8 cellular contexts compared by ENCODE assay signal in genomic region chr5:126450388-126450787, GRCh38. TPM values are rescaled to one million over a fixed set of nuclear protein-coding genes. Genes with fewer than 3 reads are reported as not detected.
DNase-seq lines count a peak whose midpoint lies in the region; ATAC-seq, FAIRE-seq and TF ChIP-seq lines count a peak whose summit lies in the region.

No MANE protein-coding gene starts in this region.

- H3K4me1 ChIP-seq in CD4-positive, CD25-positive, alpha-beta regulatory T cell (ENCODE audit: control insufficient read depth, insufficient read depth, low read length, poor library complexity, severe bottlenecking), result peaks cover 57% of the 10 kb centered on the region

- H3K9me3 Mint-ChIP-seq in CD4-positive, CD25-positive, alpha-beta regulatory T cell, result no peaks in the 10 kb centered on the region
- no peaks in the 10 kb centered on the region for H3K9me3 Mint-ChIP-seq in stimulated activated naive CD8-positive, alpha-beta T cell treated with anti-CD3 and anti-CD28 coated beads, Interleukin-15, Interleukin-2, amounts not matched to agents 100 ng/mL and 50 ng/mL, for 24 hours

- no peak for FAIRE-seq in bronchial epithelial cell (lab: Jason Lieb, UNC)

- H3K36me3 Mint-ChIP-seq in CD4-positive, CD25-positive, alpha-beta regulatory T cell, result peaks cover 10% of the 10 kb centered on the region
- H3K36me3 Mint-ChIP-seq in stimulated activated naive CD8-positive, alpha-beta T cell treated with anti-CD3 and anti-CD28 coated beads, Interleukin-15, Interleukin-2, amounts not matched to agents 100 ng/mL and 50 ng/mL, for 24 hours (ENCODE audit: low read depth), result peaks cover 11% of the 10 kb centered on the region

- H3K27me3 Mint-ChIP-seq in CD4-positive, CD25-positive, alpha-beta regulatory T cell, result no peaks in the 10 kb centered on the region
- no peaks in the 10 kb centered on the region for H3K27me3 Mint-ChIP-seq in stimulated activated naive CD8-positive, alpha-beta T cell treated with anti-CD3 and anti-CD28 coated beads, Interleukin-15, Interleukin-2, amounts not matched to agents 100 ng/mL and 50 ng/mL, for 24 hours

- no peak for TF ChIP-seq CTCF in bronchial epithelial cell (IDR thresholded peaks at IDR 0.05; ENCODE audit: insufficient read depth, low read length, severe bottlenecking)

- peaks cover 35 to 76% (median 58%) of the 10 kb centered on the region in 4 donors for H3K4me1 Mint-ChIP-seq in CD4-positive, CD25-positive, alpha-beta regulatory T cell
- peaks cover 77% of the 10 kb centered on the region for H3K4me1 Mint-ChIP-seq in stimulated activated naive CD8-positive, alpha-beta T cell treated with anti-CD3 and anti-CD28 coated beads, Interleukin-15, Interleukin-2, amounts not matched to agents 100 ng/mL and 50 ng/mL, for 24 hours (ENCODE audit: low read depth)

- peak; percentile 13 to 84 (median 58) for DNase-seq in CD4-positive, CD25-positive, alpha-beta regulatory T cell
- DNase-seq in bronchial epithelial cell (ENCODE audit: low read depth), result peak; percentile 81
- DNase-seq in hepatic stellate cell (ENCODE audit: low spot score), result no peak
- DNase-seq in dedifferentiated amniotic fluid mesenchymal stem cell (ENCODE audit: extremely low spot score), result no peak
- no peak for DNase-seq in glomerular visceral epithelial cell (ENCODE audit: extremely low spot score)

- peak overlapping the region; percentile 95 for H3K27ac ChIP-seq in CD4-positive, CD25-positive, alpha-beta regulatory T cell (ENCODE audit: insufficient read depth, low read length, poor library complexity, severe bottlenecking)

- H3K4me3 Mint-ChIP-seq in CD4-positive, CD25-positive, alpha-beta regulatory T cell, result peak overlapping the region; percentile 82 to 95 (median 85)
- peak overlapping the region; percentile 81 for H3K4me3 Mint-ChIP-seq in stimulated activated naive CD8-positive, alpha-beta T cell treated with anti-CD3 and anti-CD28 coated beads, Interleukin-15, Interleukin-2, amounts not matched to agents 100 ng/mL and 50 ng/mL, for 24 hours

- no peaks in the 10 kb centered on the region for H3K36me3 ChIP-seq in CD4-positive, CD25-positive, alpha-beta regulatory T cell (ENCODE audit: control insufficient read depth, insufficient read depth, low read length)
- peaks cover 2% of the 10 kb centered on the region for H3K36me3 ChIP-seq in bronchial epithelial cell (ENCODE audit: control insufficient read depth, insufficient read depth, low read length)

- peak overlapping the region; percentile 94 for H3K4me3 ChIP-seq in CD4-positive, CD25-positive, alpha-beta regulatory T cell (ENCODE audit: low read depth, low read length)
- no peak overlapping the region for H3K4me3 ChIP-seq in bronchial epithelial cell (ENCODE audit: low read depth, low read length)

- H3K27me3 ChIP-seq in CD4-positive, CD25-positive, alpha-beta regulatory T cell (ENCODE audit: control insufficient read depth, insufficient read depth, low read length), result no peaks in the 10 kb centered on the region
- no peaks in the 10 kb centered on the region for H3K27me3 ChIP-seq in bronchial epithelial cell (ENCODE audit: control insufficient read depth, insufficient read depth, low read length)

- ATAC-seq in CD4-positive, CD25-positive, alpha-beta regulatory T cell (ENCODE audit: low read depth in 2 of 2), result peak; percentile 62
- ATAC-seq in GM19395 (IDR thresholded peaks at IDR 0.05; ENCODE audit: unreplicated experiment) (peak; percentile 75), HG03439 (IDR thresholded peaks at IDR 0.05; ENCODE audit: unreplicated experiment) (peak; percentile 58)

- peak overlapping the region; percentile 97 to 99 (median 97) for H3K27ac Mint-ChIP-seq in CD4-positive, CD25-positive, alpha-beta regulatory T cell
- peak overlapping the region; percentile 95 for H3K27ac Mint-ChIP-seq in stimulated activated naive CD8-positive, alpha-beta T cell treated with anti-CD3 and anti-CD28 coated beads, Interleukin-15, Interleukin-2, amounts not matched to agents 100 ng/mL and 50 ng/mL, for 24 hours

- H3K9me3 ChIP-seq in CD4-positive, CD25-positive, alpha-beta regulatory T cell (ENCODE audit: control insufficient read depth in 2 of 2, low read length in 2 of 2), result no peaks in the 10 kb centered on the region

RNA-seq across cellular contexts. Expression of gene GRAMD2B, which starts 27.2 kb away (rescaled TPM):
- 16.8 TPM for total RNA-seq in CD4-positive, CD25-positive, alpha-beta regulatory T cell
- polyA plus RNA-seq in CD4-positive, CD25-positive, alpha-beta regulatory T cell, result 10 to 100 TPM in 1 of 4 donors, 1 to 10 TPM in 3; 6.5 to 11.9 (median 7.9) TPM
- total RNA-seq in bronchial epithelial cell, result 9.2 and 12.0 TPM in 2 replicates

Comparison
In these comparisons a context has a peak if more than half of its experiments do, and no peak if none do; other contexts are left out.
1. DNase-seq: peak in CD4-positive, CD25-positive, alpha-beta regulatory T cell (3 of 3) and bronchial epithelial cell (single experiment); none in hepatic stellate cell (single experiment), dedifferentiated amniotic fluid mesenchymal stem cell (single experiment) and glomerular visceral epithelial cell (single experiment).
2. Peak in every context shown above with its lines, with median percentiles within 50 percentile points of each other: ATAC-seq.